8 cellular contexts compared by ENCODE assay signal in genomic region chr14:37246427-37246829, GRCh38. TPM values are rescaled to one million over a fixed set of nuclear protein-coding genes. Genes with fewer than 3 reads are reported as not detected.
DNase-seq lines count a peak whose midpoint lies in the region; ATAC-seq and TF ChIP-seq lines count a peak whose summit lies in the region.

No MANE protein-coding gene starts in this region.

- H3K36me3 ChIP-seq in colonic mucosa, result no peaks in the 10 kb centered on the region

- H3K27ac ChIP-seq in colonic mucosa, result no peak overlapping the region

- no peak overlapping the region for H3K4me3 ChIP-seq in colonic mucosa

- intact Hi-C loops in colonic mucosa (cut with DNase I) (loop anchor here (5.0 kb wide), 2 partner anchors 346 to 631 kb away; no protein-coding TSS in a partner anchor), sciatic nerve (cut with DNase I) (no loop called here)

- no peak overlapping the region for H3K9ac ChIP-seq in colonic mucosa (ENCODE audit: low read depth in 2 of 2, low read length in 2 of 2)

- H3K9me3 ChIP-seq in colonic mucosa, result no peaks in the 10 kb centered on the region

- ATAC-seq in HG03342 (IDR thresholded peaks at IDR 0.05; ENCODE audit: unreplicated experiment) (peak; percentile 47), sciatic nerve (no peak), HG02610 (IDR thresholded peaks at IDR 0.05; ENCODE audit: unreplicated experiment) (no peak)

- no peaks in the 10 kb centered on the region for H3K4me1 ChIP-seq in colonic mucosa

- peak; percentile 75 for TF ChIP-seq CTCF in colonic mucosa (IDR thresholded peaks at IDR 0.05)

- peak; percentile 67 for DNase-seq in DMS53 (lab: John Stamatoyannopoulos, UW)
- peak; percentile 92 for DNase-seq in NCI-H748 treated with DMSO at 0.1 percent for 48 hours (lab: John Stamatoyannopoulos, UW)
- DNase-seq in colonic mucosa, result no peak
- DNase-seq in middle frontal gyrus (ENCODE audit: extremely low spot score, low spot score), result peak; percentile 61
- no peak for DNase-seq in sciatic nerve (ENCODE audit: low spot score)
- no peak for DNase-seq in stimulated activated CD4-positive, alpha-beta T cell treated with anti-CD3 and anti-CD28 coated beads, Interleukin-4, amount 100 ng/mL, for 24 hours

- H3K27me3 ChIP-seq in colonic mucosa, result no peaks in the 10 kb centered on the region

RNA-seq across cellular contexts. Expression of gene MIPOL1, which starts 48.7 kb away (rescaled TPM):
- total RNA-seq in colonic mucosa (1 to 10 TPM; 4.9 to 7.7 TPM), sciatic nerve (25.8 TPM)

Comparison
In these comparisons a context has a peak if more than half of its experiments do, and no peak if none do; other contexts are left out.
1. DNase-seq: peak in DMS53 (single experiment), NCI-H748 treated with DMSO at 0.1 percent for 48 hours (single experiment) and middle frontal gyrus (single experiment); none in colonic mucosa (single experiment), sciatic nerve (single experiment) and stimulated activated CD4-positive, alpha-beta T cell treated with anti-CD3 and anti-CD28 coated beads, Interleukin-4, amount 100 ng/mL, for 24 hours (single experiment).